Comparison of ENCODE assay signal across 10 cellular contexts in the genomic region with DNA sequence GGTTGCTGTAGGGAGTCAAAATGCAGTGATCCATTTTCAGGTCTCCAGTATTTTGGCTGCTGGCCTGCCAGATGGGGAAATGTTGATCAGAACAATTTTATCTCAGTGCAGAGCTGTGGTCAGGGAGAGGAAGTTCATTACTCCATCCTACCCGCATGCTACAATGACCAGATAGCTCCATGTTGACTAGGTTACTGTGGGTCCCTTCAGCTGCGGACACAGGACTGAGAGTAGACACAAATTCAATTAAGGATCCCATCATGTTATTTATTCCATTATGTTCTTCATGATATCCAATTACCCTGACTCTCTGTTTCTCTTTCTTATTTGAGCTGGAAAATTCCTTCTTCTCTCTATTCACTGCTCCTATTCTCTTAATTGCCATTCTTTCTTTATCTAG. TPM values are rescaled to one million over a fixed set of nuclear protein-coding genes. Genes with fewer than 3 reads are reported as not detected.
DNase-seq lines count a peak whose midpoint lies in the region; ATAC-seq and TF ChIP-seq lines count a peak whose summit lies in the region.
"Had no signal": no experiment of that assay in that cellular context is flagged by ENCODE, and none has a peak within 500 bp of the region (broad histone marks: within the 10 kb centered on the region; RNA-seq: fewer than 3 reads in every experiment).

No MANE protein-coding gene starts in this region.

- H2AFZ ChIP-seq in GM23248 (peak overlapping the region; percentile 5; the same call in 1 of the 2 replicates), SK-N-SH (ENCODE audit: low read depth) (peak overlapping the region; percentile 66), trophoblast cell (ENCODE audit: insufficient read depth, low read length, poor library complexity) (no peak overlapping the region)
- H2AFZ ChIP-seq: GM23338 had no signal

- H2BK12ac ChIP-seq in trophoblast cell (ENCODE audit: low read length), result no peak overlapping the region

- H3K79me2 ChIP-seq in GM23248 (ENCODE audit: insufficient read depth), result no peaks in the 10 kb centered on the region
- no peaks in the 10 kb centered on the region for H3K79me2 ChIP-seq in SK-N-SH (ENCODE audit: insufficient read depth)
- H3K79me2 ChIP-seq in trophoblast cell (ENCODE audit: control insufficient read depth, insufficient read depth, low read length, poor library complexity), result no peaks in the 10 kb centered on the region

- H3K18ac ChIP-seq in trophoblast cell (ENCODE audit: low read length), result no peak overlapping the region

- H4K8ac ChIP-seq in trophoblast cell (ENCODE audit: low read depth, low read length), result no peak overlapping the region

- peaks cover 19% of the 10 kb centered on the region for H3K4me1 ChIP-seq in GM23248 (ENCODE audit: insufficient read depth)
- H3K4me1 ChIP-seq in SK-N-SH (ENCODE audit: control insufficient read depth in 1 of 2, insufficient read depth in 2 of 2, low read depth in 1 of 2, low read length in 1 of 2), result peaks cover 9 to 58% of the 10 kb centered on the region in 2 experiments; a peak in 2 of 4 replicates
- H3K4me1 ChIP-seq in trophoblast cell (ENCODE audit: control insufficient read depth in 1 of 2, insufficient read depth in 2 of 2, low read length in 2 of 2), result no peaks in the 10 kb centered on the region

- H3K4me2 ChIP-seq in GM23248 (ENCODE audit: unreplicated experiment), result no peak overlapping the region
- H3K4me2 ChIP-seq in SK-N-SH, result peak overlapping the region; percentile 58
- no peak overlapping the region for H3K4me2 ChIP-seq in trophoblast cell (ENCODE audit: low read length)
- H3K4me2 ChIP-seq: GM23338 had no signal

- no peak overlapping the region for H2BK120ac ChIP-seq in trophoblast cell (ENCODE audit: insufficient read depth, low read length, poor library complexity)

- no peak overlapping the region for H2AK5ac ChIP-seq in trophoblast cell (ENCODE audit: low read length)

- no peak for DNase-seq in GM23248
- peak; percentile 64 for DNase-seq in SK-N-SH
- peak; percentile 40 for DNase-seq in fibroblast of the aortic adventitia (ENCODE audit: low read depth)
- peak; percentile 46 to 57 for DNase-seq in trophoblast cell
- no peak for DNase-seq in GM13976 (ENCODE audit: low spot score)
- no peak for DNase-seq in stimulated activated naive CD8-positive, alpha-beta T cell treated with anti-CD3 and anti-CD28 coated beads, Interleukin-15, amount 100 ng/mL, for 72 hours
- no peak for DNase-seq in hippocampal formation (lab: John Stamatoyannopoulos, UW)
- DNase-seq: NCI-H524 treated with DMSO at 0.1 percent for 48 hours had no signal

- H3K36me3 ChIP-seq in GM23248 (ENCODE audit: low read depth) (no peaks in the 10 kb centered on the region), SK-N-SH (replicated peaks in 1 of 2; ENCODE audit: control insufficient read depth in 1 of 2, insufficient read depth in 2 of 2, low read length in 1 of 2) (peaks cover 6 to 20% of the 10 kb centered on the region in 2 experiments), trophoblast cell (ENCODE audit: control insufficient read depth in 1 of 2, insufficient read depth in 2 of 2, low read length in 2 of 2) (no peaks in the 10 kb centered on the region)

- H3K4me1 Mint-ChIP-seq in stimulated activated naive CD8-positive, alpha-beta T cell treated with anti-CD3 and anti-CD28 coated beads, Interleukin-15, amount 100 ng/mL, for 72 hours, result no peaks in the 10 kb centered on the region

- peaks cover 36% of the 10 kb centered on the region for H3K27me3 Mint-ChIP-seq in stimulated activated naive CD8-positive, alpha-beta T cell treated with anti-CD3 and anti-CD28 coated beads, Interleukin-15, amount 100 ng/mL, for 72 hours

- H3K27ac ChIP-seq in GM23248, result no peak overlapping the region
- H3K27ac ChIP-seq in SK-N-SH (ENCODE audit: low read depth in 2 of 2, low read length in 1 of 2), result peak overlapping the region; percentile 59 to 91
- no peak overlapping the region for H3K27ac ChIP-seq in trophoblast cell (ENCODE audit: low read depth, low read length)

- POLR2A ChIA-PET in SK-N-SH (lab: Yijun Ruan, JAX), result interaction anchor here (1.2 to 1.5 kb wide), 3 partner anchors 13 to 68 kb away, joined by 3 to 5 read pairs (median 4); no protein-coding TSS in a partner anchor

- in situ Hi-C loops in GM23248 (cut with MboI) (no loop called here), GM13976 (cut with MboI; ENCODE audit: low sequenced_read_pairs, unreplicated experiment) (no loop called here)

- peak overlapping the region in 1 of 2 donors; percentile 58 for H3K27ac Mint-ChIP-seq in stimulated activated naive CD8-positive, alpha-beta T cell treated with anti-CD3 and anti-CD28 coated beads, Interleukin-15, amount 100 ng/mL, for 72 hours
- H3K27ac Mint-ChIP-seq: GM23338 had no signal

- no peak overlapping the region for H2BK5ac ChIP-seq in trophoblast cell (ENCODE audit: low read depth, low read length, poor library complexity)

- peak overlapping the region; percentile 96 for H3K23ac ChIP-seq in trophoblast cell (ENCODE audit: low read length)

- H3K9me3 ChIP-seq in GM23248 (ENCODE audit: low read depth), result no peaks in the 10 kb centered on the region
- no peaks in the 10 kb centered on the region for H3K9me3 ChIP-seq in SK-N-SH
- no peaks in the 10 kb centered on the region for H3K9me3 ChIP-seq in trophoblast cell (ENCODE audit: insufficient read depth, low read depth, low read length)

- ATAC-seq in stimulated activated naive CD8-positive, alpha-beta T cell treated with anti-CD3 and anti-CD28 coated beads, Interleukin-15, amount 100 ng/mL, for 72 hours, result no peak
- ATAC-seq in GM19452 (IDR thresholded peaks at IDR 0.05; ENCODE audit: unreplicated experiment), result no peak
- ATAC-seq: GM23338 had no signal

- no peak overlapping the region for H3K9ac ChIP-seq in GM23248
- peak overlapping the region; percentile 23; the same call in 1 of the 2 replicates for H3K9ac ChIP-seq in SK-N-SH
- H3K9ac ChIP-seq in trophoblast cell (ENCODE audit: low read length), result no peak overlapping the region

- no peak overlapping the region for H3K4me3 ChIP-seq in GM23248
- peak overlapping the region in 1 of 2 experiments; percentile 22; a peak in 2 of 4 replicates for H3K4me3 ChIP-seq in SK-N-SH (ENCODE audit: low read depth in 2 of 2, low read length in 1 of 2)
- H3K4me3 ChIP-seq in fibroblast of the aortic adventitia (ENCODE audit: low read depth, low read length), result no peak overlapping the region
- no peak overlapping the region for H3K4me3 ChIP-seq in trophoblast cell (ENCODE audit: low read depth, low read length)
- H3K4me3 ChIP-seq: GM23338 had no signal

- whole genome bisulfite sequencing in GM23248 (ENCODE audit: low coverage in 1 of 2, low lambda C conversion rate in 2 of 2, missing lambda C conversion rate in 2 of 2), 2 experiments, result 78 to 82% methylated on average over 2 of the region's 2 CpGs
- WGBS in SK-N-SH (ENCODE audit: low lambda C conversion rate), result 0% methylated on average over 2 of the region's 2 CpGs
- no CpG with 5 or more reads among the region's 2 CpGs for WGBS in trophoblast cell (ENCODE audit: extremely low coverage, insufficient coverage, insufficient read length)

- H3K9me3 Mint-ChIP-seq in stimulated activated naive CD8-positive, alpha-beta T cell treated with anti-CD3 and anti-CD28 coated beads, Interleukin-15, amount 100 ng/mL, for 72 hours, result peaks cover 0 to 4% of the 10 kb centered on the region in 2 donors
- H3K9me3 Mint-ChIP-seq: GM23338 had no signal

- peak in 1 of 2 experiments; percentile 89; a peak in 2 of 4 replicates for TF ChIP-seq EP300 in SK-N-SH (IDR thresholded peaks at IDR 0.05; ENCODE audit: borderline replicate concordance in 1 of 2, low read depth in 1 of 2, low read length in 1 of 2)

- TF ChIP-seq CTCF in SK-N-SH (IDR thresholded peaks at IDR 0.05) (no peak), fibroblast of the aortic adventitia (IDR thresholded peaks at IDR 0.05; ENCODE audit: insufficient read depth, low read length) (no peak), GM13976 (IDR thresholded peaks at IDR 0.05; ENCODE audit: borderline replicate concordance, control extremely low read depth, extremely low read depth, insufficient read depth, missing control alignments) (no peak)

- H4K20me1 ChIP-seq in GM23248 (ENCODE audit: insufficient read depth) (no peaks in the 10 kb centered on the region), SK-N-SH (ENCODE audit: insufficient read depth) (no peaks in the 10 kb centered on the region)

- no peak overlapping the region for H4K12ac ChIP-seq in trophoblast cell (ENCODE audit: low read depth, low read length)

- no peaks in the 10 kb centered on the region for H3K27me3 ChIP-seq in GM23248 (replicated peaks; ENCODE audit: insufficient read depth)
- no peaks in the 10 kb centered on the region for H3K27me3 ChIP-seq in SK-N-SH (ENCODE audit: insufficient read depth)
- no peaks in the 10 kb centered on the region for H3K27me3 ChIP-seq in trophoblast cell (ENCODE audit: insufficient read depth, low read length)

- H3K4ac ChIP-seq in trophoblast cell (ENCODE audit: low read depth, low read length), result no peak overlapping the region

- CTCF ChIA-PET in SK-N-SH (lab: Yijun Ruan, JAX), result interaction anchor here (0.6 to 2.8 kb wide), 9 partner anchors 9 to 143 kb away, joined by 3 to 20 read pairs (median 4); a partner anchor contains a TSS

- no peaks in the 10 kb centered on the region for H3K9me2 ChIP-seq in GM23248 (ENCODE audit: insufficient read depth)
- no peaks in the 10 kb centered on the region for H3K9me2 ChIP-seq in SK-N-SH

- H3F3A ChIP-seq in GM23248 (ENCODE audit: insufficient read depth) (no peaks in the 10 kb centered on the region), SK-N-SH (replicated peaks; ENCODE audit: insufficient read depth) (peaks cover 19% of the 10 kb centered on the region)

- H4K91ac ChIP-seq in trophoblast cell (ENCODE audit: low read depth, low read length), result no peak overlapping the region

- no peak overlapping the region for H3K14ac ChIP-seq in trophoblast cell (ENCODE audit: low read length)

- H3K4me3 Mint-ChIP-seq in stimulated activated naive CD8-positive, alpha-beta T cell treated with anti-CD3 and anti-CD28 coated beads, Interleukin-15, amount 100 ng/mL, for 72 hours, result no peak overlapping the region
- H3K4me3 Mint-ChIP-seq: GM23338 had no signal

- H3K79me1 ChIP-seq in trophoblast cell (ENCODE audit: low read length), result no peaks in the 10 kb centered on the region

- peak; percentile 32; the same call in 1 of the 2 replicates for TF ChIP-seq RAD21 in SK-N-SH (IDR thresholded peaks at IDR 0.05; ENCODE audit: low read length)

TF ChIP-seq in SK-N-SH, 30 proteins besides CTCF, POLR2A, EP300 and RAD21 (continues in another document):
- TF ChIP-seq RCOR1 (IDR thresholded peaks at IDR 0.05; ENCODE audit: low read length), result peak; percentile 88
- peak; percentile 42; the same call in 1 of the 2 replicates for TF ChIP-seq NFIC (IDR thresholded peaks at IDR 0.05; ENCODE audit: borderline replicate concordance)
- TF ChIP-seq TCF12 (IDR thresholded peaks at IDR 0.05), result peak; percentile 64
- peak; percentile 89 for TF ChIP-seq FOXJ3 (CRISPR knock-in tag; IDR thresholded peaks at IDR 0.05)

RNA-seq across cellular contexts. Expression of a gene that starts 16.3 kb away (rescaled TPM):
- total RNA-seq in GM23248 (2014; rRNA removed; shearing (Covaris generic)), result 4.3 and 5.0 TPM in 2 replicates
- 3.1 and 3.2 TPM in 2 replicates for polyA plus RNA-seq in GM23248 (2016; fragmentation: Nextera tagmentation; extraction: Ambion mirVana)
- polyA plus RNA-seq in SK-N-SH (2012; rRNA removed), result 7.2 and 10.8 TPM in 2 replicates
- 10.9 and 14.7 TPM in 2 replicates for polyA plus RNA-seq in SK-N-SH (2012; cell fraction: cytosol; rRNA removed)
- 6.6 and 10.1 TPM in 2 replicates for polyA plus RNA-seq in SK-N-SH (2012; cell fraction: nucleus; rRNA removed)
- total RNA-seq in fibroblast of the aortic adventitia (ENCODE audit: low replicate concordance), result 3.4 and 28.3 TPM in 2 replicates
- 6.8 and 7.7 TPM in 2 replicates for polyA plus RNA-seq in trophoblast cell (2013)

Comparison
In these comparisons a context has a peak if more than half of its experiments do, and no peak if none do; other contexts are left out.
1. DNase-seq: peak in SK-N-SH (single experiment), fibroblast of the aortic adventitia (single experiment) and trophoblast cell (2 of 2); none in GM23248 (single experiment), GM13976 (single experiment), stimulated activated naive CD8-positive, alpha-beta T cell treated with anti-CD3 and anti-CD28 coated beads, Interleukin-15, amount 100 ng/mL, for 72 hours (0 of 2) and hippocampal formation (0 of 2).
2. H3K27ac ChIP-seq: peak in SK-N-SH (2 of 2); none in GM23248 (single experiment) and trophoblast cell (single experiment).